17 cellular contexts compared by ENCODE assay signal in the genomic region with DNA sequence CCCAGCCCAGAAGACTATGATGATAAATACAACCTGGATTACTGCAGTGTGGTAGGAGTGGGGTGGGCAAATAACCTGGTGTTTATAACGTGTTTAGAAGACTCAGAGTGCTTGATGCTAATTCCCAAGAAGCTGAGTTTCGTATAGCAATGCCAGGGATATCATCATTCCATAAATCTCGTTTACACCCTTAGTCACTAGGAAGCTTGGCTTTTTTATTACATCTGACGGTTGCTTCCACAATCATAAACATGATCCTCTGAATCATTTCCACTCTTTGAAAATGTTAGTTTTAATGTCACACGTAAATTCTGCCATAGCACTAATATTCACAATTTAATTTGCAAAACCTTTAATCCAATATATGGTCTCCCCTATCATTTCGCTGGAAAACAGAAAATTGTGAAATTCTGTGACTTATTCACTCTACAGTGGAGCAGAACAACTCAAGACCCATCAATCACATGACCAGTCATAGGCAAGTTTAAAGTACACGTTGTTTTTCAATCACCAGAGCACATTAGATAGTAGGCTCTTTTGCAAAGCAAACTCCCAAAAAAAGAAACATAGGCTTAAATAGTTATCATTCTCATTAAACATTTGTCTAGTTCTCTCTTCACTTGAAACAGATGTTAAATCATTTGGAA.
DNase-seq lines count a peak whose midpoint lies in the region; ATAC-seq and TF ChIP-seq lines count a peak whose summit lies in the region.
"Had no signal": no experiment of that assay in that cellular context is flagged by ENCODE, and none has a peak within 500 bp of the region (broad histone marks: within the 10 kb centered on the region; RNA-seq: fewer than 3 reads in every experiment).

No MANE protein-coding gene starts in this region.

- peaks cover 2% of the 10 kb centered on the region for H3K9me3 ChIP-seq in MG63
- H3K9me3 ChIP-seq in vagina = no peaks in the 10 kb centered on the region
- H3K9me3 ChIP-seq: Peyer's patch, SK-N-SH had no signal

- H3K27me3 ChIP-seq in MG63 = no peaks in the 10 kb centered on the region
- no peaks in the 10 kb centered on the region for H3K27me3 ChIP-seq in vagina
- H3K27me3 ChIP-seq: Peyer's patch had no signal

- intact Hi-C loops in vagina (cut with DNase I) = no loop called here

- H3K4me1 Mint-ChIP-seq in stimulated activated effector memory CD8-positive, alpha-beta T cell treated with anti-CD3 and anti-CD28 coated beads, Interleukin-12 subunit alpha, Interleukin-12 subunit beta, amount 100 ng/mL, for 72 hours = peaks cover 21% of the 10 kb centered on the region

- DNase-seq in ELR (ENCODE audit: low read depth) (peak; percentile 40), MG63 (peak; percentile 16), foreskin fibroblast (peak; percentile 16 to 56), vagina (ENCODE audit: extremely low spot score in 2 of 2) (no peak), substantia nigra (lab: John Stamatoyannopoulos, UW) (no peak), NCI-H226 (no peak)
- no peak for DNase-seq in stimulated activated effector memory CD8-positive, alpha-beta T cell treated with anti-CD3 and anti-CD28 coated beads, Interleukin-12 subunit alpha, Interleukin-12 subunit beta, amount 100 ng/mL, for 72 hours (ENCODE audit: low spot score in 2 of 2)
- DNase-seq: COR-L47, DMS153, KBM-7, NCI-H1105, NCI-H187, NCI-H774, Peyer's patch, Right ventricle myocardium superior, SK-N-SH had no signal

- H3K4me3 ChIP-seq in MG63 (no peak overlapping the region), foreskin fibroblast (ENCODE audit: low read depth in 1 of 2, low read length in 2 of 2) (no peak overlapping the region), vagina (no peak overlapping the region)
- H3K4me3 ChIP-seq: Peyer's patch had no signal

- TF ChIP-seq POLR2A in vagina (IDR thresholded peaks at IDR 0.05) = no peak

- peaks cover 7% of the 10 kb centered on the region for H3K36me3 Mint-ChIP-seq in stimulated activated effector memory CD8-positive, alpha-beta T cell treated with anti-CD3 and anti-CD28 coated beads, Interleukin-12 subunit alpha, Interleukin-12 subunit beta, amount 100 ng/mL, for 72 hours

- peaks cover 40% of the 10 kb centered on the region for H3K4me1 ChIP-seq in vagina
- H3K4me1 ChIP-seq: Peyer's patch had no signal

- no peak overlapping the region for H3K4me3 Mint-ChIP-seq in stimulated activated effector memory CD8-positive, alpha-beta T cell treated with anti-CD3 and anti-CD28 coated beads, Interleukin-12 subunit alpha, Interleukin-12 subunit beta, amount 100 ng/mL, for 72 hours

- H3K27ac ChIP-seq in vagina (peak overlapping the region; percentile 71), substantia nigra (ENCODE audit: low read depth, low read length, poor library complexity, severe bottlenecking) (no peak overlapping the region)
- H3K27ac ChIP-seq: C4-2B, Peyer's patch had no signal

- peaks cover 2% of the 10 kb centered on the region for H3K9me3 Mint-ChIP-seq in stimulated activated effector memory CD8-positive, alpha-beta T cell treated with anti-CD3 and anti-CD28 coated beads, Interleukin-12 subunit alpha, Interleukin-12 subunit beta, amount 100 ng/mL, for 72 hours

- TF ChIP-seq CTCF in foreskin fibroblast (IDR thresholded peaks at IDR 0.05; ENCODE audit: low read depth, low read length) = no peak
- no peak for TF ChIP-seq CTCF in vagina (IDR thresholded peaks at IDR 0.05)

- H3K36me3 ChIP-seq in MG63 = peaks cover 3% of the 10 kb centered on the region; the same call in 1 of the 2 replicates
- H3K36me3 ChIP-seq in vagina = no peaks in the 10 kb centered on the region
- H3K36me3 ChIP-seq: Peyer's patch had no signal

- ATAC-seq in stimulated activated effector memory CD8-positive, alpha-beta T cell treated with anti-CD3 and anti-CD28 coated beads, Interleukin-12 subunit alpha, Interleukin-12 subunit beta, amount 100 ng/mL, for 72 hours = no peak

- no peak overlapping the region for H3K27ac Mint-ChIP-seq in stimulated activated effector memory CD8-positive, alpha-beta T cell treated with anti-CD3 and anti-CD28 coated beads, Interleukin-12 subunit alpha, Interleukin-12 subunit beta, amount 100 ng/mL, for 72 hours

Comparison
In these comparisons a context has a peak if more than half of its experiments do, and no peak if none do; other contexts are left out.
1. DNase-seq: peak in ELR (single experiment), MG63 (single experiment) and foreskin fibroblast (2 of 2); none in vagina (0 of 2), substantia nigra (0 of 49), stimulated activated effector memory CD8-positive, alpha-beta T cell treated with anti-CD3 and anti-CD28 coated beads, Interleukin-12 subunit alpha, Interleukin-12 subunit beta, amount 100 ng/mL, for 72 hours (0 of 2) and NCI-H226 (single experiment).